Comparison of ENCODE assay signal across 8 cellular contexts in the genomic region with DNA sequence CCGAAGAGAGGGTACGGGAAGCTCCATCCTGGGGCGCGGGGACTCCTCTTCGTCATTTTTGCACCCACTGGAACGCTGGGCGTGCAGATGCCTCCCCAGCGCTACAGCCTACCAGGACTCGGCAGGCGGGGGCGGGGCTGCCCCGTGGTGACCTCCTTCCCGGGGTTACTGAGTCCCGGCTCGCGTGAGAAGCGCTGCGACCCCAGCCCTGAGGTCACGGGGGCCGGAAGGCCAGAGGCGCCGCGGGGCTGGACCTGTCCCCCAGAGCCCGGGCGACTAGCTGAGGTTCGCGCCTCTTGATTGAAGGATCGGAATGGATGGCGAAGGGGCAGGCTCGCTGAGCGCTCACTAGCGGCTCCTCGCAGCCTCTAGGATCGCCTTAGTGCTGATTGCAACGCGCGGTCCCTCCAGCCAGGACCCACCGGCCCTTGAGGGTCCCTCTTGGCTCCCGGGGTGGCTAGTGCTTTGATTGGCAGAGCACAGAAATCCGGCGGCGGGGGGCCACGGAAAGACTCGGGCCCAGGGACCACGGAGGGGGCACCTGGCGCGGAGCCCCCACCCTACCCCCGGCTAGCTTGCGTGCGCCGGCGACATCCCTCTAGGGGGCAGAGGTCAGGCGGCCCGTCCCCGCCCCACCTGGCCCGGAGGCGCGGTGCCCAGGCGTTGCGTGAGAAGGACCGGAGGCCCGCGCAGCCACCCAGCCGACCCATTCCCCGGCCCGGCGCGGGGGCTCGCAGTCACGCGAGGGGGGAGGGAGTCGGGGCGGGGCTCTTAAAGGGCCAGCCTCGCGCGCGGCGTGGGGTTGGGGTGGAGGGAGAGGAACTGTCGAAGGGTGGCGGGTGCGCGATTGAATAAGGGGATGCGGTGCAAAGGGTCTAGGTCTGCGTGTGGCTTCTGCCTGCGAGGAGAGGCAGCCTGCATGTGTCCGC. TPM values are rescaled to one million over a fixed set of nuclear protein-coding genes. Genes with fewer than 3 reads are reported as not detected.
DNase-seq lines count a peak whose midpoint lies in the region; ATAC-seq and TF ChIP-seq lines count a peak whose summit lies in the region.

No MANE protein-coding gene starts in this region.

- peak overlapping the region; percentile 76 for H3K4me3 Mint-ChIP-seq in activated CD4-positive, alpha-beta T cell treated with anti-CD3 and anti-CD28 coated beads, Interleukin-2, amount 10 ng/mL, durations not matched to agents 24 days and 14 days

- H3K4me1 Mint-ChIP-seq in activated CD4-positive, alpha-beta T cell treated with anti-CD3 and anti-CD28 coated beads, Interleukin-2, amount 10 ng/mL, durations not matched to agents 24 days and 14 days: peaks cover 9% of the 10 kb centered on the region

- intact Hi-C loops in activated CD4-positive, alpha-beta T cell treated with anti-CD3 and anti-CD28 coated beads, Interleukin-2, amount 10 ng/mL, durations not matched to agents 24 days and 14 days (cut with micrococcal nuclease): loop anchor here (2.0 kb wide), 1 partner anchor 31 kb away; no protein-coding TSS in a partner anchor
- intact Hi-C loops in mucosa of descending colon (cut with DNase I, micrococcal nuclease): no loop called here

- no peak overlapping the region for H3K27ac Mint-ChIP-seq in activated CD4-positive, alpha-beta T cell treated with anti-CD3 and anti-CD28 coated beads, Interleukin-2, amount 10 ng/mL, durations not matched to agents 24 days and 14 days

- H3K9ac ChIP-seq in duodenal mucosa (ENCODE audit: low read depth in 1 of 2, low read length in 2 of 2): peak overlapping the region in 1 of 2 donors; percentile 25

- H3K9me3 Mint-ChIP-seq in activated CD4-positive, alpha-beta T cell treated with anti-CD3 and anti-CD28 coated beads, Interleukin-2, amount 10 ng/mL, durations not matched to agents 24 days and 14 days: no peaks in the 10 kb centered on the region

- H3K9me3 ChIP-seq in duodenal mucosa (ENCODE audit: control insufficient read depth in 1 of 2, low read length in 2 of 2) (no peaks in the 10 kb centered on the region), mucosa of descending colon (no peaks in the 10 kb centered on the region)

- H3K4me3 ChIP-seq in GM06990 (replicated peaks; ENCODE audit: low read depth, low read length): peak overlapping the region; percentile 67
- H3K4me3 ChIP-seq in duodenal mucosa (ENCODE audit: low read depth in 1 of 2, low read length in 2 of 2): peak overlapping the region; percentile 72
- H3K4me3 ChIP-seq in mucosa of descending colon: no peak overlapping the region

- DNase-seq in GM06990 (ENCODE audit: extremely low read depth, insufficient read length): peak; percentile 64
- DNase-seq in KBM-7: peak; percentile 76
- peak; percentile 88 for DNase-seq in activated CD4-positive, alpha-beta T cell treated with anti-CD3 and anti-CD28 coated beads, Interleukin-2, amount 10 ng/mL, durations not matched to agents 24 days and 14 days
- DNase-seq in mucosa of descending colon: peak; percentile 42 to 60 (median 52)
- peak; percentile 62 for DNase-seq in stimulated activated naive CD4-positive, alpha-beta T cell treated with Interleukin-2 at 50 U/mL for 16 hours (lab: John Stamatoyannopoulos, UW)
- DNase-seq in superior temporal gyrus (ENCODE audit: extremely low spot score): no peak
- no peak for DNase-seq in NCI-H1048 (lab: John Stamatoyannopoulos, UW)

- H3K4me1 ChIP-seq in duodenal mucosa (ENCODE audit: control insufficient read depth in 1 of 2, insufficient read depth in 2 of 2, low read length in 2 of 2) (peaks cover 8 to 16% of the 10 kb centered on the region in 2 donors), mucosa of descending colon (ENCODE audit: low read depth) (peaks cover 14% of the 10 kb centered on the region)

- H3K36me3 ChIP-seq in GM06990 (ENCODE audit: control insufficient read depth, insufficient read depth, low read length) (no peaks in the 10 kb centered on the region), duodenal mucosa (ENCODE audit: control insufficient read depth in 1 of 2, insufficient read depth in 2 of 2, low read length in 2 of 2) (no peaks in the 10 kb centered on the region), mucosa of descending colon (ENCODE audit: low read depth) (no peaks in the 10 kb centered on the region)

- ATAC-seq in mucosa of descending colon: peak; percentile 66

- peaks cover 26% of the 10 kb centered on the region for H3K27me3 Mint-ChIP-seq in activated CD4-positive, alpha-beta T cell treated with anti-CD3 and anti-CD28 coated beads, Interleukin-2, amount 10 ng/mL, durations not matched to agents 24 days and 14 days

- no peak overlapping the region for H3K27ac ChIP-seq in duodenal mucosa (ENCODE audit: low read depth, low read length)

- in situ Hi-C loops in KBM-7 (cut with MboI; ENCODE audit: low pct_unique_long_range_greater_than_20kb, low sequenced_read_pairs): no loop called here

- H3K36me3 Mint-ChIP-seq in activated CD4-positive, alpha-beta T cell treated with anti-CD3 and anti-CD28 coated beads, Interleukin-2, amount 10 ng/mL, durations not matched to agents 24 days and 14 days (ENCODE audit: low read depth): no peaks in the 10 kb centered on the region

- TF ChIP-seq CTCF in GM06990 (IDR thresholded peaks at IDR 0.05; ENCODE audit: insufficient read depth, low read length, poor library complexity, severe bottlenecking) (no peak), mucosa of descending colon (IDR thresholded peaks at IDR 0.05) (no peak)

- no peaks in the 10 kb centered on the region for H3K27me3 ChIP-seq in GM06990 (replicated peaks; ENCODE audit: control insufficient read depth, insufficient read depth, low read length)
- peaks cover 14 to 16% of the 10 kb centered on the region in 2 donors for H3K27me3 ChIP-seq in duodenal mucosa (ENCODE audit: control insufficient read depth in 1 of 2, insufficient read depth in 2 of 2, low read length in 2 of 2)

RNA-seq across cellular contexts. Expression of a gene that starts 0.8 kb away (rescaled TPM):
- 0.31 and 0.42 TPM in 2 replicates for total RNA-seq in activated CD4-positive, alpha-beta T cell treated with anti-CD3 and anti-CD28 coated beads, Interleukin-2, amount 10 ng/mL, durations not matched to agents 24 days and 14 days
- under 1 TPM in 2 of 3 donors, not detected in 1; 0.13 to 0.27 TPM for total RNA-seq in mucosa of descending colon

RNA-seq across cellular contexts. Expression of a gene that starts 22.5 kb away (rescaled TPM):
- total RNA-seq in activated CD4-positive, alpha-beta T cell treated with anti-CD3 and anti-CD28 coated beads, Interleukin-2, amount 10 ng/mL, durations not matched to agents 24 days and 14 days: not detected in 2 replicates
- total RNA-seq in mucosa of descending colon: not detected

RNA-seq across cellular contexts. Expression of a gene that starts 30.3 kb away (rescaled TPM):
- 45.7 and 50.2 TPM in 2 replicates for total RNA-seq in activated CD4-positive, alpha-beta T cell treated with anti-CD3 and anti-CD28 coated beads, Interleukin-2, amount 10 ng/mL, durations not matched to agents 24 days and 14 days
- total RNA-seq in mucosa of descending colon: 10 to 100 TPM; 30.9 to 31.9 (median 31.6) TPM

RNA-seq across cellular contexts. Expression of a gene that starts 55.8 kb away (rescaled TPM):
- 332 and 340 TPM in 2 replicates for total RNA-seq in activated CD4-positive, alpha-beta T cell treated with anti-CD3 and anti-CD28 coated beads, Interleukin-2, amount 10 ng/mL, durations not matched to agents 24 days and 14 days
- total RNA-seq in mucosa of descending colon: 100 to 1,000 TPM in 1 of 3 donors, 10 to 100 TPM in 2; 66.2 to 103 (median 90.5) TPM

Comparison
In these comparisons a context has a peak if more than half of its experiments do, and no peak if none do; other contexts are left out.
1. DNase-seq: peak in GM06990 (single experiment), KBM-7 (single experiment), activated CD4-positive, alpha-beta T cell treated with anti-CD3 and anti-CD28 coated beads, Interleukin-2, amount 10 ng/mL, durations not matched to agents 24 days and 14 days (single experiment), mucosa of descending colon (3 of 3) and stimulated activated naive CD4-positive, alpha-beta T cell treated with Interleukin-2 at 50 U/mL for 16 hours (single experiment); none in superior temporal gyrus (single experiment) and NCI-H1048 (single experiment).